In genomic region chr13:114099918-114100445, GRCh38 we compare ENCODE assay signal across 8 cellular contexts. TPM values are rescaled to one million over a fixed set of nuclear protein-coding genes. Genes with fewer than 3 reads are reported as not detected.
DNase-seq lines count a peak whose midpoint lies in the region; ATAC-seq and TF ChIP-seq lines count a peak whose summit lies in the region.

No MANE protein-coding gene starts in this region.

- in situ Hi-C loops in transverse colon (cut with MboI; ENCODE audit: low pct_ligation_motif_present in 1 of 4, low pct_unique_long_range_greater_than_20kb in 1 of 4, low sequenced_read_pairs in 3 of 4): no loop called here

- peak overlapping the region; percentile 67 to 86 (median 68) for H3K27ac ChIP-seq in transverse colon

- 66% methylated on average over 23 of the region's 25 CpGs; no CpG with 5 or more reads in 1 of the 2 donors for WGBS in transverse colon (ENCODE audit: low coverage in 1 of 2), 2 donors

- no peaks in the 10 kb centered on the region for H3K27me3 ChIP-seq in transverse colon

- H3K4me1 ChIP-seq in transverse colon: peaks cover 16 to 30% (median 19%) of the 10 kb centered on the region in 4 donors

- no peak for TF ChIP-seq POLR2A in transverse colon (IDR thresholded peaks at IDR 0.05)

- peaks cover 42% of the 10 kb centered on the region for H3K4me1 Mint-ChIP-seq in activated T-cell treated with anti-CD3 and anti-CD28 coated beads, Interleukin-2, amount 50 U/mL, for 72 hours (ENCODE audit: low read depth)
- H3K4me1 Mint-ChIP-seq in immature natural killer cell: peaks cover 71 to 76% of the 10 kb centered on the region in 2 donors

- no peak for TF ChIP-seq CTCF in transverse colon (IDR thresholded peaks at IDR 0.05)

- no peak overlapping the region for H3K4me3 ChIP-seq in transverse colon

- peak; percentile 52 for DNase-seq in activated CD8-positive, alpha-beta memory T cell treated with anti-CD3 and anti-CD28 coated beads for 24 hours
- DNase-seq in activated CD8-positive, alpha-beta memory T cell treated with anti-CD3 and anti-CD28 coated beads, Interleukin-2, amount 50 U/mL, for 48 hours: no peak
- DNase-seq in activated T-cell treated with anti-CD3 and anti-CD28 coated beads, Interleukin-2, amount 50 U/mL, for 72 hours: peak in 1 of 2 donors; percentile 4
- DNase-seq in immature natural killer cell (no peak), transverse colon (peak; percentile 26), SIG-M5 (lab: John Stamatoyannopoulos, UW) (no peak)

- no peaks in the 10 kb centered on the region for H3K27me3 Mint-ChIP-seq in activated T-cell treated with anti-CD3 and anti-CD28 coated beads, Interleukin-2, amount 50 U/mL, for 72 hours (ENCODE audit: low read depth)
- H3K27me3 Mint-ChIP-seq in immature natural killer cell (ENCODE audit: low read depth in 3 of 3): peaks cover 33 to 73% (median 52%) of the 10 kb centered on the region in 3 donors

- H3K36me3 Mint-ChIP-seq in activated T-cell treated with anti-CD3 and anti-CD28 coated beads, Interleukin-2, amount 50 U/mL, for 72 hours (ENCODE audit: insufficient read depth in 2 of 2): peaks cover 5 to 6% of the 10 kb centered on the region in 2 donors
- H3K36me3 Mint-ChIP-seq in immature natural killer cell: peaks cover 0 to 11% (median 0%) of the 10 kb centered on the region in 3 donors

- H3K27ac Mint-ChIP-seq in activated T-cell treated with anti-CD3 and anti-CD28 coated beads, Interleukin-2, amount 50 U/mL, for 72 hours: peak overlapping the region; percentile 80
- peak overlapping the region; percentile 78 to 96 (median 92) for H3K27ac Mint-ChIP-seq in immature natural killer cell

- no peaks in the 10 kb centered on the region for H3K9me3 Mint-ChIP-seq in activated T-cell treated with anti-CD3 and anti-CD28 coated beads, Interleukin-2, amount 50 U/mL, for 72 hours
- H3K9me3 Mint-ChIP-seq in immature natural killer cell: peaks cover 0 to 12% (median 0%) of the 10 kb centered on the region in 6 donors

- no peaks in the 10 kb centered on the region for H3K9me3 ChIP-seq in transverse colon

- H3K36me3 ChIP-seq in transverse colon: no peaks in the 10 kb centered on the region

- peak in 1 of 2 donors; percentile 35 for ATAC-seq in activated T-cell treated with anti-CD3 and anti-CD28 coated beads, Interleukin-2, amount 50 U/mL, for 72 hours (replicated peaks in 1 of 2)
- ATAC-seq in GM21619 (IDR thresholded peaks at IDR 0.05; ENCODE audit: unreplicated experiment) (no peak), HG03460 (IDR thresholded peaks at IDR 0.05; ENCODE audit: unreplicated experiment) (no peak)

- intact Hi-C loops in transverse colon (cut with DNase I; ENCODE audit: low total_unique reads): no loop called here

- no peak for TF ChIP-seq EP300 in transverse colon (IDR thresholded peaks at IDR 0.05; ENCODE audit: low read depth)

- no peak overlapping the region for H3K4me3 Mint-ChIP-seq in activated T-cell treated with anti-CD3 and anti-CD28 coated beads, Interleukin-2, amount 50 U/mL, for 72 hours
- H3K4me3 Mint-ChIP-seq in immature natural killer cell: peak overlapping the region; percentile 19 to 73 (median 62)

RNA-seq across cellular contexts. Expression of gene RASA3, which starts 32.4 kb away (rescaled TPM):
- total RNA-seq in activated T-cell treated with anti-CD3 and anti-CD28 coated beads, Interleukin-2, amount 50 U/mL, for 72 hours: 10 to 100 TPM; 39.2 to 48.9 TPM
- 100 to 1,000 TPM in 1 of 3 donors, 10 to 100 TPM in 2; 37.4 to 153 (median 64.8) TPM for polyA plus RNA-seq in immature natural killer cell
- total RNA-seq in transverse colon: 10 to 100 TPM in 1 of 4 donors, 1 to 10 TPM in 3; 4.4 to 15.6 (median 8.5) TPM

Comparison
In these comparisons a context has a peak if more than half of its experiments do, and no peak if none do; other contexts are left out.
1. DNase-seq: peak in activated CD8-positive, alpha-beta memory T cell treated with anti-CD3 and anti-CD28 coated beads for 24 hours (single experiment) and transverse colon (single experiment); none in activated CD8-positive, alpha-beta memory T cell treated with anti-CD3 and anti-CD28 coated beads, Interleukin-2, amount 50 U/mL, for 48 hours (single experiment), immature natural killer cell (0 of 3) and SIG-M5 (single experiment).
2. H3K4me3 Mint-ChIP-seq: peak in immature natural killer cell (5 of 5); none in activated T-cell treated with anti-CD3 and anti-CD28 coated beads, Interleukin-2, amount 50 U/mL, for 72 hours (0 of 2).